8 cellular contexts compared by ENCODE assay signal in genomic region chr5:145975361-145976066, GRCh38. TPM values are rescaled to one million over a fixed set of nuclear protein-coding genes. Genes with fewer than 3 reads are reported as not detected.
DNase-seq lines count a peak whose midpoint lies in the region; ATAC-seq, FAIRE-seq and TF ChIP-seq lines count a peak whose summit lies in the region.

No MANE protein-coding gene starts in this region.

- DNase-seq in body of pancreas: peak; percentile 38 to 63 (median 44)
- DNase-seq in pancreas: peak in 4 of 6 donors; percentile 24 to 55 (median 38)
- no peak for DNase-seq in iPS-NIHi11 (ENCODE audit: low spot score)
- DNase-seq in lower lobe of right lung: no peak
- DNase-seq in NCI-H446 treated with DMSO at 0.1 percent for 48 hours (lab: John Stamatoyannopoulos, UW): no peak
- DNase-seq in mucosa of gallbladder (ENCODE audit: low spot score): no peak

- no peak for TF ChIP-seq CTCF in body of pancreas (IDR thresholded peaks at IDR 0.05)
- no peak for TF ChIP-seq CTCF in pancreas (IDR thresholded peaks at IDR 0.05)
- TF ChIP-seq CTCF in lower lobe of right lung (IDR thresholded peaks at IDR 0.05): no peak

- 31 to 36% methylated on average over 3 of the region's 3 CpGs for WGBS in body of pancreas, 2 donors
- 30 to 33% methylated on average over 3 of the region's 3 CpGs for WGBS in pancreas, 2 donors

- H3K4me3 ChIP-seq in body of pancreas (no peak overlapping the region), pancreas (no peak overlapping the region), lower lobe of right lung (no peak overlapping the region)

- H3K27ac ChIP-seq in body of pancreas: peak overlapping the region; percentile 64 to 85 (median 78)
- peak overlapping the region in 3 of 4 donors; percentile 16 to 79 (median 78) for H3K27ac ChIP-seq in pancreas
- H3K27ac ChIP-seq in lower lobe of right lung: no peak overlapping the region

- H3K27me3 ChIP-seq in body of pancreas: no peaks in the 10 kb centered on the region
- no peaks in the 10 kb centered on the region for H3K27me3 ChIP-seq in pancreas
- no peaks in the 10 kb centered on the region for H3K27me3 ChIP-seq in lower lobe of right lung (ENCODE audit: low read depth)

- peaks cover 96% of the 10 kb centered on the region for H3K4me1 ChIP-seq in body of pancreas
- peaks cover 47 to 56% (median 52%) of the 10 kb centered on the region in 3 donors for H3K4me1 ChIP-seq in pancreas
- no peaks in the 10 kb centered on the region for H3K4me1 ChIP-seq in lower lobe of right lung

- H3K9me3 ChIP-seq in body of pancreas (no peaks in the 10 kb centered on the region), pancreas (no peaks in the 10 kb centered on the region), lower lobe of right lung (no peaks in the 10 kb centered on the region)

- no peak for FAIRE-seq in pancreas (lab: Jason Lieb, UNC)

- H3K36me3 ChIP-seq in body of pancreas (replicated peaks in 1 of 2; ENCODE audit: insufficient read depth in 1 of 2, low read depth in 2 of 2) (no peaks in the 10 kb centered on the region), pancreas (no peaks in the 10 kb centered on the region), lower lobe of right lung (no peaks in the 10 kb centered on the region)

- no peak for TF ChIP-seq POLR2A in body of pancreas (IDR thresholded peaks at IDR 0.05)

- ATAC-seq in GM18870 (IDR thresholded peaks at IDR 0.05; ENCODE audit: unreplicated experiment): peak; percentile 35
- peak; percentile 51 for ATAC-seq in HG03460 (IDR thresholded peaks at IDR 0.05; ENCODE audit: unreplicated experiment)
- ATAC-seq in body of pancreas: no peak
- ATAC-seq in pancreas: peak in 3 of 4 donors; percentile 27 to 41 (median 33)
- ATAC-seq in lower lobe of right lung: no peak

- intact Hi-C loops in body of pancreas (cut with DNase I) (no loop called here), pancreas (cut with DNase I) (no loop called here), lower lobe of right lung (cut with DNase I) (no loop called here)

RNA-seq across cellular contexts. Expression of gene SH3RF2, which starts 39.1 kb away (rescaled TPM):
- total RNA-seq in body of pancreas: 10 to 100 TPM; 14.8 to 25.7 TPM
- total RNA-seq in pancreas: 10 to 100 TPM in 5 of 6 donors, 1 to 10 TPM in 1; 6.3 to 18.0 (median 12.8) TPM
- 10 to 100 TPM; 10.3 to 22.4 TPM for polyA plus RNA-seq in pancreas
- total RNA-seq in lower lobe of right lung: 11.5 TPM
- total RNA-seq in mucosa of gallbladder: 106 TPM

Comparison
In these comparisons a context has a peak if more than half of its experiments do, and no peak if none do; other contexts are left out.
1. ATAC-seq: peak in GM18870 (single experiment), HG03460 (single experiment) and pancreas (3 of 4); none in body of pancreas (single experiment) and lower lobe of right lung (0 of 2).
2. DNase-seq: peak in body of pancreas (4 of 4) and pancreas (4 of 6); none in iPS-NIHi11 (single experiment), lower lobe of right lung (single experiment), NCI-H446 treated with DMSO at 0.1 percent for 48 hours (single experiment) and mucosa of gallbladder (single experiment).